In the genomic region with DNA sequence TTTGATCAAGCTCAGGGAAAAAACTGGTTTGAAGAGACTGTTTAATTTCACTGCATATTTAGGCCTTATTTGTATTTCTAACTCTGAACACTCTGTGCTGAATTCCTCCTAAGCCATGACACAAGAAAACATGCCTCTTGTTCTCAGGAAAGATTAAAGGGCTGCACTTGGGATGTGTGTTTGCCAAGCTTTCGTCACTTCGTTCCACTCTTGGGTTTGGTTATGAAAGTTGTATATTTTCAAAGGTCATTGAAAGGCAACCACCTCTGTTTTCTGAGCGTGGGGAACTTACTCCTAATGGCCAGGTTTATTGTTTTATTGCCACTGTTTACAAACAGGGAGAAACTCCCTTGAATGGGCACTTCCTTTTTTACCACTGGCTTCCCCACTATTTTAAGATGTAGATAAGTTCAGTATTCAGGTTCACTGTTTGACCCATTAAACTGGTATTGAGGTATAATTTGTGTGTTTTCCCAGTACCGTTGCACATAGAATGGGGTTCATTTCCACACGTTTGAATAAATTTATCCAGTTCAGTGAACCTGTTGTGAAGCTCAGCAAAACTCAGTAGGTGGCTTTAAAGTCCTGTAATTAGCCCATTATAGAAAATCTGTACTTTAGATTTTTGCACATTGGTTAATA, we compare ENCODE assay signal across 17 cellular contexts.
"Had no signal": no experiment of that assay in that cellular context is flagged by ENCODE, and none has a peak within 500 bp of the region (broad histone marks: within the 10 kb centered on the region; RNA-seq: fewer than 3 reads in every experiment).

No MANE protein-coding gene starts in this region.

- H3K4me1 ChIP-seq: body of pancreas, esophagus muscularis mucosa, parathyroid adenoma, vagina had no signal

- H3K36me3 ChIP-seq: esophagus muscularis mucosa, neutrophil, thoracic aorta, vagina had no signal

- DNase-seq: activated B cell treated with CpG ODN at 0.5 μM for 24 hours; activated CD4-positive, alpha-beta T cell treated with anti-CD3 and anti-CD28 coated beads for 48 hours; activated naive CD8-positive, alpha-beta T cell treated with anti-CD3 and anti-CD28 coated beads for 36 hours; amygdala; body of pancreas; caudate nucleus; hippocampal formation; mammary epithelial cell; naive thymus-derived CD4-positive, alpha-beta T cell; T-helper 2 cell had no signal

- H3K4me3 ChIP-seq: body of pancreas, coronary artery, esophagus muscularis mucosa, thoracic aorta, vagina had no signal

- ATAC-seq: body of pancreas; naive thymus-derived CD4-positive, alpha-beta T cell; stimulated activated effector memory CD8-positive, alpha-beta T cell treated with anti-CD3 and anti-CD28 coated beads, Interleukin-12 subunit alpha, Interleukin-12 subunit beta, amount 100 ng/mL, for 72 hours had no signal

- H3K9ac ChIP-seq: parathyroid adenoma had no signal

- H3K27me3 ChIP-seq: body of pancreas, vagina had no signal

- H3K9me3 ChIP-seq: body of pancreas, esophagus muscularis mucosa, neutrophil, thoracic aorta, vagina had no signal

- H3K27ac ChIP-seq: body of pancreas, coronary artery, esophagus muscularis mucosa, neutrophil, parathyroid adenoma, thoracic aorta, vagina had no signal
